Comparison of ENCODE assay signal across 1 cellular context in genomic region chr6:26327450-26328264, GRCh38.
TF ChIP-seq lines count a peak whose summit lies in the region.

No MANE protein-coding gene starts in this region.

TF ChIP-seq in K562, 482 proteins besides CTCF, POLR2A, EP300 and RAD21 (continued from another document and continues in another):
- TF ChIP-seq ZNF318 (IDR thresholded peaks at IDR 0.05; ENCODE audit: borderline replicate concordance in 1 of 2, low read depth in 1 of 2) (no peak), CCNT2 (IDR thresholded peaks at IDR 0.05; ENCODE audit: borderline replicate concordance, extremely low read depth, insufficient read length, low read depth, low read length) (no peak), BRD4 (IDR thresholded peaks at IDR 0.05) (peak; percentile 99), BCL6 (CRISPR knock-in tag; IDR thresholded peaks at IDR 0.05) (no peak), SRSF7 (optimal IDR thresholded peaks at IDR 0.05; ENCODE audit: low read depth, low read length) (no peak), E2F3 (CRISPR knock-in tag; IDR thresholded peaks at IDR 0.05) (no peak), GATAD2A (IDR thresholded peaks at IDR 0.05) (peak; percentile 89; the same call in 1 of the 2 replicates), HMG20B (CRISPR knock-in tag; IDR thresholded peaks at IDR 0.05) (no peak), ZC3H11A (IDR thresholded peaks at IDR 0.05; ENCODE audit: low read depth, low read length) (no peak), ZBTB11 (CRISPR knock-in tag; IDR thresholded peaks at IDR 0.05) (no peak), KAT7 (CRISPR knock-in tag; IDR thresholded peaks at IDR 0.05; ENCODE audit: borderline replicate concordance) (peak; percentile 42; the same call in 1 of the 2 replicates), SNIP1 (IDR thresholded peaks at IDR 0.05; ENCODE audit: low read depth) (no peak), NBN (IDR thresholded peaks at IDR 0.05; ENCODE audit: low read depth) (no peak; the same call in 1 of the 2 replicates), TEAD4 (IDR thresholded peaks at IDR 0.05; ENCODE audit: low read length) (peak; percentile 84), TEAD4 (CRISPR knock-in tag; IDR thresholded peaks at IDR 0.05; ENCODE audit: borderline replicate concordance) (no peak), TBL1XR1 (IDR thresholded peaks at IDR 0.05; ENCODE audit: low read length in 2 of 2) (peak in 1 of 2 experiments; percentile 97; a peak in 2 of 4 replicates), NFE2L1 (tag; IDR thresholded peaks at IDR 0.05; ENCODE audit: borderline replicate concordance, low read depth) (no peak), ZNF699 (CRISPR knock-in tag; IDR thresholded peaks at IDR 0.05; ENCODE audit: insufficient replicate concordance) (no peak), TFAP4 (CRISPR knock-in tag; IDR thresholded peaks at IDR 0.05; ENCODE audit: borderline replicate concordance) (no peak), ETV1 (tag; conservative IDR thresholded peaks at IDR 0.05; ENCODE audit: low read depth) (peak; percentile 18; the same call in 1 of the 2 replicates), ZBTB40 (IDR thresholded peaks at IDR 0.05) (peak; percentile 79), ZBTB40 (CRISPR knock-in tag; IDR thresholded peaks at IDR 0.05) (no peak), ETS1 (conservative IDR thresholded peaks at IDR 0.05; ENCODE audit: control insufficient read depth, low read depth, low read length) (peak; percentile 96), TRIM25 (IDR thresholded peaks at IDR 0.05; ENCODE audit: borderline replicate concordance) (no peak), CSDE1 (IDR thresholded peaks at IDR 0.05) (peak in 1 of 2 experiments; percentile 90; a peak in 2 of 4 replicates), KHSRP (IDR thresholded peaks at IDR 0.05) (0 out of 2 replicates have a peak, but pooled peaks have one; percentile 8), ZNF589 (CRISPR knock-in tag; IDR thresholded peaks at IDR 0.05; ENCODE audit: low read depth) (no peak), GABPB2 (CRISPR knock-in tag; conservative IDR thresholded peaks at IDR 0.05) (peak; percentile 77; the same call in 1 of the 2 replicates), SP2 (IDR thresholded peaks at IDR 0.05; ENCODE audit: extremely low read depth, low read depth, low read length, poor library complexity, severe bottlenecking) (no peak), HDAC6 (IDR thresholded peaks at IDR 0.05; ENCODE audit: low read depth, low read length) (no peak), SAP30 (IDR thresholded peaks at IDR 0.05; ENCODE audit: borderline replicate concordance, insufficient read depth, low read depth, low read length, poor library complexity, severe bottlenecking) (no peak)
